In the genomic region with DNA sequence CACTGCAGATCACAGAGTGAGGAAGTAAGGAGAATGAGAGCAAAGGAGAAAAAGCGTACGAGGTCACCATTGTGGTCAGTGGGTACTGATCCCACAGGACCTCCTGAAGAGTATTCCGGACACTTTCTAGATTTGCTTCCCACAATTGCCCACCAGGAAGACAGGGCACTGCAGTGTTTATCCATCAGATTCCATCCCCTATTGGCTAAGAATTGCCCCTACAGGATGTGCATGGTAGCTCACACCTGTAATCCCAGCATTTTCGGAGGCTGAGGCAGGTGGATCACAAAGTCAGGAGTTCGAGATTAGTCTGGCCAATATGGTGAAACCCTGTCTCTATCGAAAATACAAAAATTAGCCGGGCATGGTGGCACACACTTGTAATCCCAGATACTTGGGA, we compare ENCODE assay signal across 13 cellular contexts. TPM values are rescaled to one million over a fixed set of nuclear protein-coding genes. Genes with fewer than 3 reads are reported as not detected.
DNase-seq lines count a peak whose midpoint lies in the region; ATAC-seq and TF ChIP-seq lines count a peak whose summit lies in the region.
"Had no signal": no experiment of that assay in that cellular context is flagged by ENCODE, and none has a peak within 500 bp of the region (broad histone marks: within the 10 kb centered on the region; RNA-seq: fewer than 3 reads in every experiment).

No MANE protein-coding gene starts in this region.

- H3K18ac ChIP-seq in trophoblast cell (ENCODE audit: low read length) = no peak overlapping the region

- H3K4me1 Mint-ChIP-seq in GM23338 (no peaks in the 10 kb centered on the region), HFFc6 (ENCODE audit: low read depth) (peaks cover 39% of the 10 kb centered on the region)

- no peaks in the 10 kb centered on the region for H3K4me1 ChIP-seq in GM23338 (ENCODE audit: insufficient read depth)
- H3K4me1 ChIP-seq in trophoblast cell (ENCODE audit: control insufficient read depth in 1 of 2, insufficient read depth in 2 of 2, low read length in 2 of 2) = no peaks in the 10 kb centered on the region

- H3K27ac Mint-ChIP-seq in GM23338 = no peak overlapping the region
- peak overlapping the region; percentile 37; the same call in 1 of the 2 replicates for H3K27ac Mint-ChIP-seq in HFFc6
- H3K27ac Mint-ChIP-seq: CD4-positive, alpha-beta memory T cell had no signal

- H4K91ac ChIP-seq in trophoblast cell (ENCODE audit: low read depth, low read length) = no peak overlapping the region

- no peak overlapping the region for H2BK120ac ChIP-seq in trophoblast cell (ENCODE audit: insufficient read depth, low read length, poor library complexity)

- no peak overlapping the region for H2AFZ ChIP-seq in GM23338
- H2AFZ ChIP-seq in trophoblast cell (ENCODE audit: insufficient read depth, low read length, poor library complexity) = no peak overlapping the region
- H2AFZ ChIP-seq: GM23248 had no signal

- H3K4ac ChIP-seq in trophoblast cell (ENCODE audit: low read depth, low read length) = no peak overlapping the region

- ATAC-seq in GM23338 = peak; percentile 52; the same call in 2 of the 3 replicates

- no peak overlapping the region for H3K4me3 Mint-ChIP-seq in GM23338
- no peak overlapping the region for H3K4me3 Mint-ChIP-seq in HFFc6
- H3K4me3 Mint-ChIP-seq: CD4-positive, alpha-beta memory T cell had no signal

- H2BK5ac ChIP-seq in trophoblast cell (ENCODE audit: low read depth, low read length, poor library complexity) = peak overlapping the region; percentile 31

- TF ChIP-seq CTCF in GM23338 (conservative IDR thresholded peaks at IDR 0.05; ENCODE audit: low read depth in 2 of 2) = 0 out of 4 replicates have a peak, but pooled peaks of 1 of the 2 experiments have one; percentile 9
- 0 out of 2 replicates have a peak, but pooled peaks have one; percentile 16 for TF ChIP-seq CTCF in HFFc6 (IDR thresholded peaks at IDR 0.05)
- TF ChIP-seq CTCF in brain microvascular endothelial cell (IDR thresholded peaks at IDR 0.05; ENCODE audit: low read depth, low read length, missing control alignments) = peak; percentile 11

- H3K27ac ChIP-seq in GM23338 (ENCODE audit: low read depth) = no peak overlapping the region
- H3K27ac ChIP-seq in brain microvascular endothelial cell = no peak overlapping the region
- H3K27ac ChIP-seq in trophoblast cell (ENCODE audit: low read depth, low read length) = no peak overlapping the region
- H3K27ac ChIP-seq: BLaER1 treated with 17β-estradiol and CSF1 and Interleukin-3, amounts not matched to agents 10 nM and 100 nM; GM23248 had no signal

- DNase-seq in GM23338 (ENCODE audit: low spot score) (peak; percentile 26), HFFc6 (no peak), brain microvascular endothelial cell (no peak), trophoblast cell (no peak), NCI-H1417 (lab: John Stamatoyannopoulos, UW) (no peak), AG08395 (ENCODE audit: low spot score) (no peak), posterior vena cava (ENCODE audit: low spot score) (no peak)
- DNase-seq: 8988T; CD4-positive, alpha-beta memory T cell; DMS79; HCEC 1CT had no signal

- no peaks in the 10 kb centered on the region for H3K9me3 Mint-ChIP-seq in GM23338
- no peaks in the 10 kb centered on the region for H3K9me3 Mint-ChIP-seq in HFFc6
- H3K9me3 Mint-ChIP-seq: CD4-positive, alpha-beta memory T cell had no signal

- H3K27me3 Mint-ChIP-seq in GM23338 (ENCODE audit: insufficient read depth, low read depth, poor library complexity) (peaks cover 3% of the 10 kb centered on the region), HFFc6 (ENCODE audit: insufficient read depth) (peaks cover 2% of the 10 kb centered on the region; the same call in 1 of the 2 replicates)
- H3K27me3 Mint-ChIP-seq: CD4-positive, alpha-beta memory T cell had no signal

- H4K12ac ChIP-seq in trophoblast cell (ENCODE audit: low read depth, low read length) = no peak overlapping the region

- H3K4me2 ChIP-seq in GM23338 (no peak overlapping the region), trophoblast cell (ENCODE audit: low read length) (no peak overlapping the region)

- H3K4me3 ChIP-seq in GM23338 = no peak overlapping the region
- H3K4me3 ChIP-seq in brain microvascular endothelial cell (ENCODE audit: low read depth, low read length) = no peak overlapping the region
- no peak overlapping the region for H3K4me3 ChIP-seq in trophoblast cell (ENCODE audit: low read depth, low read length)
- H3K4me3 ChIP-seq: BLaER1 treated with 17β-estradiol and CSF1 and Interleukin-3, amounts not matched to agents 10 nM and 100 nM; GM23248 had no signal

- H3K9me2 ChIP-seq in GM23338 (ENCODE audit: insufficient read depth) = no peaks in the 10 kb centered on the region

- H3K27me3 ChIP-seq in GM23338 (ENCODE audit: insufficient read depth) = no peaks in the 10 kb centered on the region
- no peaks in the 10 kb centered on the region for H3K27me3 ChIP-seq in brain microvascular endothelial cell (replicated peaks)
- H3K27me3 ChIP-seq in trophoblast cell (ENCODE audit: insufficient read depth, low read length) = no peaks in the 10 kb centered on the region
- H3K27me3 ChIP-seq: BLaER1 treated with 17β-estradiol and CSF1 and Interleukin-3, amounts not matched to agents 10 nM and 100 nM had no signal

- no peak overlapping the region for H3K9ac ChIP-seq in trophoblast cell (ENCODE audit: low read length)
- H3K9ac ChIP-seq: BLaER1 treated with 17β-estradiol and CSF1 and Interleukin-3, amounts not matched to agents 10 nM and 100 nM; GM23248 had no signal

- no peak overlapping the region for H3K23ac ChIP-seq in trophoblast cell (ENCODE audit: low read length)

- in situ Hi-C loops in brain microvascular endothelial cell (cut with HindIII; ENCODE audit: low pct_ligation_motif_present, low sequenced_read_pairs) = no loop called here

- no CpG with 5 or more reads among the region's 7 CpGs for WGBS in trophoblast cell (ENCODE audit: extremely low coverage, insufficient coverage, insufficient read length)

- no peaks in the 10 kb centered on the region; the same call in 1 of the 2 replicates for H4K20me1 ChIP-seq in GM23338 (replicated peaks; ENCODE audit: insufficient read depth)
- H4K20me1 ChIP-seq: BLaER1 treated with 17β-estradiol and CSF1 and Interleukin-3, amounts not matched to agents 10 nM and 100 nM had no signal

- no peak overlapping the region for H3K14ac ChIP-seq in trophoblast cell (ENCODE audit: low read length)

- intact Hi-C loops in posterior vena cava (cut with DNase I) = no loop called here

- no peak overlapping the region for H2BK12ac ChIP-seq in trophoblast cell (ENCODE audit: low read length)

- no peaks in the 10 kb centered on the region for H3F3A ChIP-seq in GM23338 (replicated peaks; ENCODE audit: low read depth)

- H3K79me2 ChIP-seq in GM23338 (replicated peaks; ENCODE audit: insufficient read depth) (no peaks in the 10 kb centered on the region), trophoblast cell (ENCODE audit: control insufficient read depth, insufficient read depth, low read length, poor library complexity) (no peaks in the 10 kb centered on the region)

- no peaks in the 10 kb centered on the region for H3K9me3 ChIP-seq in trophoblast cell (ENCODE audit: insufficient read depth, low read depth, low read length)
- H3K9me3 ChIP-seq: BLaER1 treated with 17β-estradiol and CSF1 and Interleukin-3, amounts not matched to agents 10 nM and 100 nM had no signal

- no peaks in the 10 kb centered on the region for H3K36me3 Mint-ChIP-seq in GM23338 (ENCODE audit: low read depth)
- H3K36me3 Mint-ChIP-seq in HFFc6 (ENCODE audit: low read depth) = no peaks in the 10 kb centered on the region; the same call in 1 of the 2 replicates
- H3K36me3 Mint-ChIP-seq: CD4-positive, alpha-beta memory T cell had no signal

- no peak overlapping the region for H4K8ac ChIP-seq in trophoblast cell (ENCODE audit: low read depth, low read length)

- peaks cover 1% of the 10 kb centered on the region for H3K79me1 ChIP-seq in trophoblast cell (ENCODE audit: low read length)

- no peak overlapping the region for H2AK5ac ChIP-seq in trophoblast cell (ENCODE audit: low read length)

- no peaks in the 10 kb centered on the region for H3K36me3 ChIP-seq in GM23338 (ENCODE audit: insufficient read depth)
- H3K36me3 ChIP-seq in brain microvascular endothelial cell (replicated peaks) = no peaks in the 10 kb centered on the region
- H3K36me3 ChIP-seq in trophoblast cell (ENCODE audit: control insufficient read depth in 1 of 2, insufficient read depth in 2 of 2, low read length in 2 of 2) = no peaks in the 10 kb centered on the region
- H3K36me3 ChIP-seq: BLaER1 treated with 17β-estradiol and CSF1 and Interleukin-3, amounts not matched to agents 10 nM and 100 nM had no signal

TF ChIP-seq in GM23338, 12 proteins besides CTCF, POLR2A, EP300 and RAD21 (continues in another document):
- no peak for TF ChIP-seq NANOG (IDR thresholded peaks at IDR 0.05; ENCODE audit: borderline replicate concordance)
- no peak for TF ChIP-seq ZNF114 (CRISPR knock-in tag; IDR thresholded peaks at IDR 0.05)
- no peak for TF ChIP-seq JUNB (IDR thresholded peaks at IDR 0.05; ENCODE audit: unreplicated experiment)
- no peak for TF ChIP-seq REST (IDR thresholded peaks at IDR 0.05; ENCODE audit: unreplicated experiment)

RNA-seq across cellular contexts. Expression of gene FHIP2A, which starts 5.3 kb away (rescaled TPM):
- 11.8 and 13.7 TPM in 2 replicates for total RNA-seq in GM23338 (2014; rRNA removed; shearing (Covaris generic))
- 6.1 and 6.7 TPM in 2 replicates for polyA plus RNA-seq in GM23338 (2016; fragmentation: Nextera tagmentation; extraction: Ambion mirVana)
- total RNA-seq in HFFc6 (2021; fragmentation: NEBNext Ultra II Directional; extraction: Animal tissue kit (Norgen Biotek cat#: 25700)) = 10 to 100 TPM; 35.1 to 54.1 (median 42.6) TPM
- 13.1 TPM in 2 replicates for polyA plus RNA-seq in trophoblast cell (2013)
- 10 to 100 TPM; 34.1 to 38.1 TPM for total RNA-seq in posterior vena cava
